Comparison of ENCODE assay signal across 9 cellular contexts in the genomic region with DNA sequence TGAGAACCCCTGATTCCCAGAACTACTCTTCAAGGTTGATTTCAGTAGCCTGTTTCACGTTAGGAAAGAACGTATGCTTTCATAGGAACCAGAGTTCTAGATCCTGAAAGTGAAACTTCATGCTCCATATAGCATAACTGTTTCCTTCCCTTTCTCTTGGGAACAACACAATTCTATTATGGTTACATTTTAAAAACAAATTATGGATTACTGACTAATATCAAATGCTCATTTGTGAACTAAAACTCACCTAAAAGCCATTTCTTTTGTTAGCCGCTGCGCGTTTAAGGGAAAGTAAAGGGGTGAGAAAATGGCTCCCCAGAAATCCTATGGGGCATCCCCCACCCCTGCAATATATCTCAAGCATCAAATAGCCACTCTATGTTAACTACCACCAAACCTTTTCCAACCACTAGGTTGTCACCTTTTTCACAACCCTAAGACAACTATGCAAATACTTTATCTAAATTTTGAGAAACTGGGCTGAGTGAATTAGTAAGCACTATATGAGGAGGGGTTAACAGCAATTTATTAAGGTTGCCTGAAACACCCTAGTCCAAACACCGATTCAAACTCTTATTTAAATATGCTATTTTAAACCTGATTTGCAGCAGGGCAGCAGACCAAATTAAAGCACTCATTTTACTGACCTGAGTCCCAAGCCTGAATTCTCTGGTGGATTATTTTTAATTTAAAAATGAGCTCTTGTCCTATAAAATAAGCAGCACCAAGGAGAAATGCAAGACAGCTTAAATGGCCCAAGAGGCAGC. TPM values are rescaled to one million over a fixed set of nuclear protein-coding genes. Genes with fewer than 3 reads are reported as not detected.
DNase-seq lines count a peak whose midpoint lies in the region; ATAC-seq and TF ChIP-seq lines count a peak whose summit lies in the region.
"Had no signal": no experiment of that assay in that cellular context is flagged by ENCODE, and none has a peak within 500 bp of the region (broad histone marks: within the 10 kb centered on the region; RNA-seq: fewer than 3 reads in every experiment).

No MANE protein-coding gene starts in this region.

- peak overlapping the region; percentile 88 to 97 (median 95) for H3K4me3 Mint-ChIP-seq in CD4-positive, CD25-positive, alpha-beta regulatory T cell
- peak overlapping the region; percentile 81 to 98 (median 95) for H3K4me3 Mint-ChIP-seq in IgD-negative memory B cell

- DNase-seq in CD4-positive, CD25-positive, alpha-beta regulatory T cell = peak in 2 of 3 donors; percentile 30 to 59
- DNase-seq in GM20000 (ENCODE audit: low spot score) = peak; percentile 65
- DNase-seq in ascending aorta (ENCODE audit: low spot score in 2 of 2) = no peak
- no peak for DNase-seq in aorta
- DNase-seq in DMS79 (lab: John Stamatoyannopoulos, UW) = no peak
- DNase-seq in AG08396 (ENCODE audit: low spot score) = no peak

- WGBS in mesodermal cell (ENCODE audit: insufficient coverage in 2 of 2), 2 experiments = 86% methylated on average over 2 of the region's 6 CpGs; no CpG with 5 or more reads in 1 of the 2 experiments
- WGBS in aorta, 2 donors = 46 to 49% methylated on average over 6 of the region's 6 CpGs

- no peaks in the 10 kb centered on the region for H3K27me3 Mint-ChIP-seq in CD4-positive, CD25-positive, alpha-beta regulatory T cell
- peaks cover 5% of the 10 kb centered on the region for H3K27me3 Mint-ChIP-seq in IgD-negative memory B cell

- peaks cover 0 to 1% (median 0%) of the 10 kb centered on the region in 7 donors for H3K9me3 Mint-ChIP-seq in CD4-positive, CD25-positive, alpha-beta regulatory T cell
- H3K9me3 Mint-ChIP-seq in IgD-negative memory B cell = no peaks in the 10 kb centered on the region

- peaks cover 3% of the 10 kb centered on the region for H3K36me3 ChIP-seq in CD4-positive, CD25-positive, alpha-beta regulatory T cell (ENCODE audit: control insufficient read depth, insufficient read depth, low read length)
- H3K36me3 ChIP-seq in ascending aorta (no peaks in the 10 kb centered on the region), mesodermal cell (ENCODE audit: control insufficient read depth, insufficient read depth, low read length) (peaks cover 21% of the 10 kb centered on the region), aorta (ENCODE audit: control insufficient read depth in 1 of 2, insufficient read depth in 2 of 2, low read length in 1 of 2) (no peaks in the 10 kb centered on the region)

- intact Hi-C loops in ascending aorta (cut with DNase I) (loop anchor here (5.0 kb wide), 1 partner anchor 353 kb away; a partner anchor contains a TSS), aorta (cut with DNase I) (loop anchor here in 1 of 2 donors (5.0 to 10.0 kb wide), 2 partner anchors 158 to 324 kb away; a partner anchor contains a TSS)

- H3K27ac ChIP-seq in CD4-positive, CD25-positive, alpha-beta regulatory T cell (ENCODE audit: insufficient read depth, low read length, poor library complexity, severe bottlenecking) = peak overlapping the region; percentile 99
- H3K27ac ChIP-seq in ascending aorta (peak overlapping the region in 1 of 2 donors; percentile 9), mesodermal cell (ENCODE audit: low read depth, low read length, severe bottlenecking) (no peak overlapping the region), aorta (ENCODE audit: low read depth in 1 of 2, low read length in 2 of 2) (no peak overlapping the region)

- H3K9me3 ChIP-seq in CD4-positive, CD25-positive, alpha-beta regulatory T cell (ENCODE audit: control insufficient read depth in 2 of 2, low read length in 2 of 2) = no peaks in the 10 kb centered on the region
- no peaks in the 10 kb centered on the region for H3K9me3 ChIP-seq in ascending aorta
- no peaks in the 10 kb centered on the region for H3K9me3 ChIP-seq in mesodermal cell (ENCODE audit: control insufficient read depth, low read length)
- H3K9me3 ChIP-seq in aorta (ENCODE audit: control insufficient read depth, low read length) = no peaks in the 10 kb centered on the region

- no peaks in the 10 kb centered on the region for H3K27me3 ChIP-seq in CD4-positive, CD25-positive, alpha-beta regulatory T cell (ENCODE audit: control insufficient read depth, insufficient read depth, low read length)
- H3K27me3 ChIP-seq in ascending aorta (no peaks in the 10 kb centered on the region), aorta (ENCODE audit: control insufficient read depth in 1 of 2, insufficient read depth in 2 of 2, low read length in 1 of 2) (no peaks in the 10 kb centered on the region)

- H3K27ac Mint-ChIP-seq in CD4-positive, CD25-positive, alpha-beta regulatory T cell = peak overlapping the region; percentile 87 to 95 (median 93)
- H3K27ac Mint-ChIP-seq in IgD-negative memory B cell = peak overlapping the region; percentile 74 to 96 (median 78)

- peaks cover 23 to 72% (median 51%) of the 10 kb centered on the region in 4 donors for H3K4me1 Mint-ChIP-seq in CD4-positive, CD25-positive, alpha-beta regulatory T cell
- peaks cover 39 to 60% (median 43%) of the 10 kb centered on the region in 3 donors for H3K4me1 Mint-ChIP-seq in IgD-negative memory B cell

- H3K4me1 ChIP-seq in CD4-positive, CD25-positive, alpha-beta regulatory T cell (ENCODE audit: control insufficient read depth, insufficient read depth, low read length, poor library complexity, severe bottlenecking) = peaks cover 64% of the 10 kb centered on the region
- H3K4me1 ChIP-seq in ascending aorta (peaks cover 0 to 32% of the 10 kb centered on the region in 2 donors), mesodermal cell (ENCODE audit: control insufficient read depth, insufficient read depth, low read length, poor library complexity, severe bottlenecking) (peaks cover 13% of the 10 kb centered on the region), aorta (ENCODE audit: control insufficient read depth in 1 of 2, insufficient read depth in 2 of 2, low read length in 2 of 2) (peaks cover 2 to 7% of the 10 kb centered on the region in 2 donors)

- peak overlapping the region; percentile 90 for H3K4me3 ChIP-seq in CD4-positive, CD25-positive, alpha-beta regulatory T cell (ENCODE audit: low read depth, low read length)
- H3K4me3 ChIP-seq in ascending aorta (peak overlapping the region; percentile 81 to 94), mesodermal cell (ENCODE audit: extremely low read depth, insufficient read depth, low read length, poor library complexity, severe bottlenecking) (peak overlapping the region; percentile 73), aorta (ENCODE audit: low read length in 2 of 2) (peak overlapping the region; percentile 78 to 99)

- no peak for ATAC-seq in CD4-positive, CD25-positive, alpha-beta regulatory T cell (ENCODE audit: low read depth in 2 of 2)
- no peak for ATAC-seq in aorta (ENCODE audit: low FRiP score)

- no peak for TF ChIP-seq CTCF in GM20000 (IDR thresholded peaks at IDR 0.05; ENCODE audit: extremely low read depth, missing control alignments)
- TF ChIP-seq CTCF in ascending aorta (IDR thresholded peaks at IDR 0.05) = no peak

- peaks cover 13% of the 10 kb centered on the region for H3K36me3 Mint-ChIP-seq in CD4-positive, CD25-positive, alpha-beta regulatory T cell
- peaks cover 2% of the 10 kb centered on the region for H3K36me3 Mint-ChIP-seq in IgD-negative memory B cell

RNA-seq across cellular contexts. Expression of a gene that starts 2.4 kb away (rescaled TPM):
- 61.4 TPM for total RNA-seq in CD4-positive, CD25-positive, alpha-beta regulatory T cell
- 10 to 100 TPM; 23.5 to 46.3 (median 27.5) TPM for polyA plus RNA-seq in CD4-positive, CD25-positive, alpha-beta regulatory T cell
- polyA plus RNA-seq in IgD-negative memory B cell (23.1 TPM), aorta (10 to 100 TPM in 1 of 2 donors, 1 to 10 TPM in 1; 9.1 to 12.5 TPM)
- total RNA-seq in ascending aorta (50.9 TPM), aorta (10 to 100 TPM; 18.8 to 22.4 TPM)
- polyA plus RNA-seq in mesodermal cell (2013, experiment 1 of 2) = 29.8 TPM
- 26.0 TPM for polyA plus RNA-seq in mesodermal cell (2013, experiment 2 of 2)

RNA-seq across cellular contexts. Expression of a gene that starts 56.9 kb away (rescaled TPM):
- total RNA-seq in CD4-positive, CD25-positive, alpha-beta regulatory T cell = not detected
- polyA plus RNA-seq in CD4-positive, CD25-positive, alpha-beta regulatory T cell = under 1 TPM in 2 of 4 donors, not detected in 2; 0.17 to 0.77 TPM
- polyA plus RNA-seq in IgD-negative memory B cell = 0.41 TPM
- not detected for total RNA-seq in ascending aorta
- polyA plus RNA-seq in mesodermal cell (2013, experiment 1 of 2) = not detected
- polyA plus RNA-seq in mesodermal cell (2013, experiment 2 of 2) = not detected
- total RNA-seq in aorta = under 1 TPM in 1 of 2 donors, not detected in 1; 0.18 TPM
- not detected for polyA plus RNA-seq in aorta
- total RNA-seq: HT1080 had no signal

Comparison
In these comparisons a context has a peak if more than half of its experiments do, and no peak if none do; other contexts are left out.
1. DNase-seq: peak in CD4-positive, CD25-positive, alpha-beta regulatory T cell (2 of 3) and GM20000 (single experiment); none in ascending aorta (0 of 2), aorta (0 of 2), DMS79 (single experiment) and AG08396 (single experiment).
2. Peak in every context shown above with its lines, with median percentiles within 50 percentile points of each other: H3K4me3 ChIP-seq.